In genomic region chr6:30727920-30728605, GRCh38 we compare ENCODE assay signal across 11 cellular contexts. TPM values are rescaled to one million over a fixed set of nuclear protein-coding genes. Genes with fewer than 3 reads are reported as not detected.
DNase-seq lines count a peak whose midpoint lies in the region; ATAC-seq and TF ChIP-seq lines count a peak whose summit lies in the region.
"Had no signal": no experiment of that assay in that cellular context is flagged by ENCODE, and none has a peak within 500 bp of the region (broad histone marks: within the 10 kb centered on the region; RNA-seq: fewer than 3 reads in every experiment).

No MANE protein-coding gene starts in this region.

- H3K9me3 Mint-ChIP-seq in CD4-positive, alpha-beta T cell, result no peaks in the 10 kb centered on the region
- no peaks in the 10 kb centered on the region for H3K9me3 Mint-ChIP-seq in naive thymus-derived CD8-positive, alpha-beta T cell
- H3K9me3 Mint-ChIP-seq: activated T-cell treated with anti-CD3 and anti-CD28 coated beads, Interleukin-2, amount 50 U/mL, for 4 hours had no signal

- POLR2A ChIA-PET in CD4-positive, alpha-beta T cell (lab: Charles Lee), result interaction anchor here (0.6 to 1.5 kb wide), 7 partner anchors 14 to 883 kb away, joined by 3 to 5 read pairs (median 3); partner anchors contain the start of genes FLOT1, MRPS18B and PPP1R10
- POLR2A ChIA-PET in naive thymus-derived CD8-positive, alpha-beta T cell (lab: Charles Lee), result interaction anchor here (0.5 to 6.6 kb wide), 10 partner anchors 47 to 1616 kb away, joined by 3 to 51 read pairs (median 4); partner anchors contain the start of gene DHX16

- no peak overlapping the region for H3K9ac ChIP-seq in HUES48 (ENCODE audit: low read depth, low read length)

- H3K36me3 Mint-ChIP-seq in CD4-positive, alpha-beta T cell (ENCODE audit: low read depth), result peaks cover 78% of the 10 kb centered on the region
- H3K36me3 Mint-ChIP-seq in naive thymus-derived CD8-positive, alpha-beta T cell, result peaks cover 0 to 58% (median 14%) of the 10 kb centered on the region in 3 donors

- CTCF ChIA-PET in CD4-positive, alpha-beta T cell (lab: Charles Lee), result interaction anchor here (0.7 to 20.2 kb wide), 2 partner anchors 49 to 82 kb away, joined by 3 to 526 read pairs; partner anchors contain the start of gene DHX16

- peaks cover 59% of the 10 kb centered on the region for H3K4me1 Mint-ChIP-seq in CD4-positive, alpha-beta T cell (ENCODE audit: low read depth)
- peaks cover 23 to 58% (median 47%) of the 10 kb centered on the region in 4 donors for H3K4me1 Mint-ChIP-seq in naive thymus-derived CD8-positive, alpha-beta T cell

- peaks cover 76% of the 10 kb centered on the region for H3K36me3 ChIP-seq in HUES48 (ENCODE audit: control insufficient read depth, insufficient read depth, low read length)
- peaks cover 70 to 98% of the 10 kb centered on the region in 2 donors for H3K36me3 ChIP-seq in ascending aorta

- H3K27ac Mint-ChIP-seq in CD4-positive, alpha-beta T cell, result peak overlapping the region; percentile 75
- H3K27ac Mint-ChIP-seq in naive thymus-derived CD8-positive, alpha-beta T cell, result peak overlapping the region in 9 of 10 donors; percentile 34 to 84 (median 80)

- no peaks in the 10 kb centered on the region for H3K27me3 ChIP-seq in CD4-positive, alpha-beta T cell (ENCODE audit: control insufficient read depth, insufficient read depth, low read length)
- no peaks in the 10 kb centered on the region for H3K27me3 ChIP-seq in HUES48 (ENCODE audit: control insufficient read depth, insufficient read depth, low read length)
- H3K27me3 ChIP-seq in ascending aorta, result no peaks in the 10 kb centered on the region

- DNase-seq in CD4-positive, alpha-beta T cell, result no peak
- DNase-seq in ascending aorta (ENCODE audit: low spot score in 2 of 2) (no peak), cerebellum (ENCODE audit: low spot score) (no peak), GM19238 (ENCODE audit: insufficient read length, low spot score) (no peak), NCI-H187 (lab: John Stamatoyannopoulos, UW) (no peak), DMS79 treated with DMSO at 0.1 percent for 48 hours (lab: John Stamatoyannopoulos, UW) (no peak)
- no peak for DNase-seq in naive thymus-derived CD8-positive, alpha-beta T cell
- DNase-seq: activated T-cell treated with anti-CD3 and anti-CD28 coated beads, Interleukin-2, amount 50 U/mL, for 4 hours; NCI-H524; stimulated activated CD4-positive, alpha-beta T cell treated with anti-CD3 and anti-CD28 coated beads, Interleukin-12 subunit alpha, Interleukin-12 subunit beta, amount 100 ng/mL, for 4 hours had no signal

- H3K4me1 ChIP-seq in HUES48 (ENCODE audit: control insufficient read depth, insufficient read depth, low read length), result peaks cover 2% of the 10 kb centered on the region; the same call in 1 of the 2 replicates
- H3K4me1 ChIP-seq in ascending aorta, result peaks cover 0 to 33% of the 10 kb centered on the region in 2 donors

- H3K4me3 Mint-ChIP-seq in CD4-positive, alpha-beta T cell, result no peak overlapping the region
- no peak overlapping the region for H3K4me3 Mint-ChIP-seq in naive thymus-derived CD8-positive, alpha-beta T cell
- H3K4me3 Mint-ChIP-seq: activated T-cell treated with anti-CD3 and anti-CD28 coated beads, Interleukin-2, amount 50 U/mL, for 4 hours had no signal

- H3K9me3 ChIP-seq in CD4-positive, alpha-beta T cell (ENCODE audit: control insufficient read depth, low read length), result no peaks in the 10 kb centered on the region
- H3K9me3 ChIP-seq in HUES48 (ENCODE audit: control insufficient read depth, insufficient read depth, low read length), result no peaks in the 10 kb centered on the region
- H3K9me3 ChIP-seq in ascending aorta, result no peaks in the 10 kb centered on the region

- TF ChIP-seq CTCF in CD4-positive, alpha-beta T cell (IDR thresholded peaks at IDR 0.05), result no peak
- TF ChIP-seq CTCF in ascending aorta (IDR thresholded peaks at IDR 0.05), result peak in 1 of 3 experiments; percentile 19

- ATAC-seq in CD4-positive, alpha-beta T cell (ENCODE audit: poor library complexity), result no peak
- no peak for ATAC-seq in naive thymus-derived CD8-positive, alpha-beta T cell
- ATAC-seq: activated T-cell treated with anti-CD3 and anti-CD28 coated beads, Interleukin-2, amount 50 U/mL, for 4 hours had no signal

- H3K4me3 ChIP-seq in HUES48 (ENCODE audit: low read depth, low read length) (no peak overlapping the region), ascending aorta (no peak overlapping the region)

- intact Hi-C loops in CD4-positive, alpha-beta T cell (cut with DNase I, micrococcal nuclease), result no loop called here
- intact Hi-C loops in ascending aorta (cut with DNase I), result loop anchor here (10.0 kb wide), 1 partner anchor 243 kb away; the partner anchor contains the start of gene HLA-E

- H3K27me3 Mint-ChIP-seq in CD4-positive, alpha-beta T cell, result no peaks in the 10 kb centered on the region
- H3K27me3 Mint-ChIP-seq in naive thymus-derived CD8-positive, alpha-beta T cell, result no peaks in the 10 kb centered on the region

- H3K27ac ChIP-seq in CD4-positive, alpha-beta T cell (ENCODE audit: low read depth, low read length), result peak overlapping the region; percentile 29
- H3K27ac ChIP-seq in HUES48 (ENCODE audit: low read depth, low read length) (peak overlapping the region; percentile 27), ascending aorta (peak overlapping the region; percentile 10 to 37)

RNA-seq across cellular contexts. Expression of gene TUBB, which starts 7.9 kb away (rescaled TPM):
- total RNA-seq in CD4-positive, alpha-beta T cell, result 10 to 100 TPM; 76.0 to 78.4 TPM
- total RNA-seq in ascending aorta (537 TPM), cerebellum (608 TPM)
- 100 to 1,000 TPM; 171 to 187 TPM for total RNA-seq in naive thymus-derived CD8-positive, alpha-beta T cell
- 100 to 1,000 TPM in 1 of 3 donors, 10 to 100 TPM in 2; 79.2 to 116 (median 83.3) TPM for polyA plus RNA-seq in naive thymus-derived CD8-positive, alpha-beta T cell

RNA-seq across cellular contexts. Expression of gene MDC1, which starts 11.0 kb away (rescaled TPM):
- 10 to 100 TPM; 50.5 to 56.8 TPM for total RNA-seq in CD4-positive, alpha-beta T cell
- total RNA-seq in ascending aorta, result 27.1 TPM
- total RNA-seq in naive thymus-derived CD8-positive, alpha-beta T cell, result 10 to 100 TPM; 50.8 to 54.9 TPM
- polyA plus RNA-seq in naive thymus-derived CD8-positive, alpha-beta T cell, result 1 to 10 TPM; 1.3 to 6.3 (median 2.8) TPM
- 9.5 TPM for total RNA-seq in cerebellum

RNA-seq across cellular contexts. Expression of gene FLOT1, which starts 14.4 kb away (rescaled TPM):
- total RNA-seq in CD4-positive, alpha-beta T cell, result 10 to 100 TPM; 31.6 TPM
- total RNA-seq in ascending aorta (123 TPM), cerebellum (35.7 TPM)
- 10 to 100 TPM; 74.1 to 79.8 TPM for total RNA-seq in naive thymus-derived CD8-positive, alpha-beta T cell
- 10 to 100 TPM; 76.0 to 98.4 (median 78.4) TPM for polyA plus RNA-seq in naive thymus-derived CD8-positive, alpha-beta T cell

RNA-seq across cellular contexts. Expression of gene IER3, which starts 16.3 kb away (rescaled TPM):
- 1 to 10 TPM; 5.7 to 5.8 TPM for total RNA-seq in CD4-positive, alpha-beta T cell
- total RNA-seq in ascending aorta (51.9 TPM), cerebellum (4.5 TPM)
- 10 to 100 TPM; 16.0 to 17.0 TPM for total RNA-seq in naive thymus-derived CD8-positive, alpha-beta T cell
- 1 to 10 TPM in 2 of 3 donors, under 1 TPM in 1; 0.58 to 1.8 (median 1.5) TPM for polyA plus RNA-seq in naive thymus-derived CD8-positive, alpha-beta T cell

RNA-seq across cellular contexts. Expression of gene NRM, which starts 37.3 kb away (rescaled TPM):
- 1 to 10 TPM; 3.8 to 4.4 TPM for total RNA-seq in CD4-positive, alpha-beta T cell
- total RNA-seq in ascending aorta, result 25.1 TPM
- total RNA-seq in naive thymus-derived CD8-positive, alpha-beta T cell, result 1 to 10 TPM; 2.4 TPM
- 1 to 10 TPM; 3.7 to 5.4 (median 5.4) TPM for polyA plus RNA-seq in naive thymus-derived CD8-positive, alpha-beta T cell
- 9.2 TPM for total RNA-seq in cerebellum
